ENCODE assay signal across 8 cellular contexts in genomic region chr6:108895591-108895990, GRCh38. TPM values are rescaled to one million over a fixed set of nuclear protein-coding genes. Genes with fewer than 3 reads are reported as not detected.
DNase-seq lines count a peak whose midpoint lies in the region; TF ChIP-seq lines count a peak whose summit lies in the region.
"Had no signal": no experiment of that assay in that cellular context is flagged by ENCODE, and none has a peak within 500 bp of the region (broad histone marks: within the 10 kb centered on the region; RNA-seq: fewer than 3 reads in every experiment).

No MANE protein-coding gene starts in this region.

- H3K36me3 Mint-ChIP-seq in CD8-positive, alpha-beta memory T cell = peaks cover 0 to 6% (median 0%) of the 10 kb centered on the region in 3 donors

- peak overlapping the region; percentile 49 for H3K9ac ChIP-seq in MM.1S (ENCODE audit: low read length)

- H3K27ac Mint-ChIP-seq in CD8-positive, alpha-beta memory T cell = peak overlapping the region in 7 of 8 donors; percentile 83 to 99 (median 91)

- H3K4me1 ChIP-seq in CD8-positive, alpha-beta memory T cell (ENCODE audit: insufficient read depth, low read length) = peaks cover 39% of the 10 kb centered on the region
- H3K4me1 ChIP-seq in MM.1S (ENCODE audit: low read length) = peaks cover 65% of the 10 kb centered on the region
- H3K4me1 ChIP-seq in osteoblast (ENCODE audit: insufficient read depth, low read length) = peaks cover 19% of the 10 kb centered on the region

- H3K4me2 ChIP-seq in MM.1S (ENCODE audit: low read depth, low read length) = peak overlapping the region; percentile 79; the same call in 1 of the 2 replicates
- peak overlapping the region; percentile 51 for H3K4me2 ChIP-seq in osteoblast (ENCODE audit: insufficient read depth, low read length)

- H2AFZ ChIP-seq in MM.1S (ENCODE audit: low read length) (no peak overlapping the region), osteoblast (ENCODE audit: low read length) (no peak overlapping the region)

- H3K4me1 Mint-ChIP-seq in CD8-positive, alpha-beta memory T cell = peaks cover 42 to 71% (median 64%) of the 10 kb centered on the region in 3 donors

- H3K4me3 Mint-ChIP-seq in CD8-positive, alpha-beta memory T cell = peak overlapping the region; percentile 21 to 88 (median 60)

- no peaks in the 10 kb centered on the region for H3K27me3 ChIP-seq in CD8-positive, alpha-beta memory T cell (ENCODE audit: insufficient read depth, low read length, poor library complexity, severe bottlenecking)
- H3K27me3 ChIP-seq in MM.1S (replicated peaks; ENCODE audit: insufficient read depth, low read length) (no peaks in the 10 kb centered on the region), brain microvascular endothelial cell (replicated peaks) (no peaks in the 10 kb centered on the region), osteoblast (ENCODE audit: insufficient read depth, low read length) (no peaks in the 10 kb centered on the region)

- no peaks in the 10 kb centered on the region for H3K9me3 Mint-ChIP-seq in CD8-positive, alpha-beta memory T cell

- peaks cover 18% of the 10 kb centered on the region for H3F3A ChIP-seq in MM.1S (ENCODE audit: insufficient read depth, low read length)

- no peaks in the 10 kb centered on the region for H3K36me3 ChIP-seq in CD8-positive, alpha-beta memory T cell (ENCODE audit: insufficient read depth, low read length)
- no peaks in the 10 kb centered on the region for H3K36me3 ChIP-seq in MM.1S (replicated peaks; ENCODE audit: insufficient read depth, low read length)
- H3K36me3 ChIP-seq in brain microvascular endothelial cell (replicated peaks) = no peaks in the 10 kb centered on the region
- no peaks in the 10 kb centered on the region for H3K36me3 ChIP-seq in osteoblast (ENCODE audit: insufficient read depth, low read length)

- no peaks in the 10 kb centered on the region for H4K20me1 ChIP-seq in MM.1S (ENCODE audit: insufficient read depth, low read length)
- H4K20me1 ChIP-seq in osteoblast (ENCODE audit: insufficient read depth, low read length) = no peaks in the 10 kb centered on the region

- TF ChIP-seq CTCF in MM.1S (IDR thresholded peaks at IDR 0.05; ENCODE audit: low read length) = no peak
- no peak for TF ChIP-seq CTCF in brain microvascular endothelial cell (IDR thresholded peaks at IDR 0.05; ENCODE audit: low read depth, low read length, missing control alignments)
- TF ChIP-seq CTCF in osteoblast (IDR thresholded peaks at IDR 0.05; ENCODE audit: extremely low read depth, low read depth, low read length) = no peak

- H3K79me2 ChIP-seq in MM.1S (ENCODE audit: low read length) (peaks cover 22% of the 10 kb centered on the region; the same call in 1 of the 2 replicates), osteoblast (ENCODE audit: insufficient read depth, low read length) (no peaks in the 10 kb centered on the region)

- peak in 1 of 5 donors; percentile 20 for DNase-seq in CD8-positive, alpha-beta memory T cell
- DNase-seq in MM.1S (no peak), brain microvascular endothelial cell (no peak), osteoblast (ENCODE audit: insufficient read length, low spot score, missing footprints) (no peak), NCI-H1092 treated with DMSO at 0.1 percent for 48 hours (lab: John Stamatoyannopoulos, UW) (no peak), NCI-H82 treated with DMSO at 0.1 percent for 48 hours (lab: John Stamatoyannopoulos, UW; ENCODE audit: unreplicated experiment) (no peak), KG1 (lab: John Stamatoyannopoulos, UW) (no peak)
- DNase-seq: NCI-H510A had no signal

- POLR2A ChIA-PET in CD8-positive, alpha-beta memory T cell (lab: Charles Lee) = interaction anchor here (0.6 to 1.5 kb wide), 5 partner anchors 20 to 336 kb away, joined by 3 to 5 read pairs (median 3); partner anchors contain the start of genes CEP57L1 and SESN1

- CTCF ChIA-PET in CD8-positive, alpha-beta memory T cell (lab: Charles Lee) = interaction anchor here (1.4 to 4.6 kb wide), 4 partner anchors 10 to 178 kb away, joined by 4 to 37 read pairs (median 9); no protein-coding TSS in a partner anchor

- H3K27ac ChIP-seq in CD8-positive, alpha-beta memory T cell (ENCODE audit: low read depth, low read length) = peak overlapping the region; percentile 33
- H3K27ac ChIP-seq in MM.1S (ENCODE audit: low read length) (peak overlapping the region; percentile 85), brain microvascular endothelial cell (peak overlapping the region; percentile 93), osteoblast (ENCODE audit: low read depth, low read length) (peak overlapping the region; percentile 94)

- in situ Hi-C loops in brain microvascular endothelial cell (cut with HindIII; ENCODE audit: low pct_ligation_motif_present, low sequenced_read_pairs) = no loop called here

- no peaks in the 10 kb centered on the region for H3K9me3 ChIP-seq in CD8-positive, alpha-beta memory T cell (ENCODE audit: low read length)
- no peaks in the 10 kb centered on the region for H3K9me3 ChIP-seq in MM.1S (replicated peaks; ENCODE audit: insufficient read depth, low read length)
- H3K9me3 ChIP-seq in osteoblast (ENCODE audit: low read depth, low read length) = no peaks in the 10 kb centered on the region

- no peaks in the 10 kb centered on the region for H3K27me3 Mint-ChIP-seq in CD8-positive, alpha-beta memory T cell

- no peaks in the 10 kb centered on the region for H3K9me2 ChIP-seq in MM.1S (replicated peaks; ENCODE audit: insufficient read depth, low read length)

- no peak overlapping the region for H3K4me3 ChIP-seq in CD8-positive, alpha-beta memory T cell (ENCODE audit: low read length)
- H3K4me3 ChIP-seq in MM.1S (ENCODE audit: low read length) = no peak overlapping the region
- no peak overlapping the region for H3K4me3 ChIP-seq in brain microvascular endothelial cell (ENCODE audit: low read depth, low read length)
- no peak overlapping the region for H3K4me3 ChIP-seq in osteoblast (ENCODE audit: insufficient read depth, low read length)

RNA-seq across cellular contexts. Expression of gene ARMC2, which starts 47.4 kb away (rescaled TPM):
- 1 to 10 TPM; 6.2 to 6.7 TPM for total RNA-seq in CD8-positive, alpha-beta memory T cell
- polyA plus RNA-seq in CD8-positive, alpha-beta memory T cell = 6.1 TPM
- total RNA-seq in osteoblast = 1.4 and 2.7 TPM in 2 replicates

Comparison
In these comparisons a context has a peak if more than half of its experiments do, and no peak if none do; other contexts are left out.
1. H3K27ac ChIP-seq: peak in every context shown above with its lines; median percentile 94 in osteoblast; 93 in brain microvascular endothelial cell; 85 in MM.1S; 33 in CD8-positive, alpha-beta memory T cell.